Comparison of ENCODE assay signal across 12 cellular contexts in the genomic region with DNA sequence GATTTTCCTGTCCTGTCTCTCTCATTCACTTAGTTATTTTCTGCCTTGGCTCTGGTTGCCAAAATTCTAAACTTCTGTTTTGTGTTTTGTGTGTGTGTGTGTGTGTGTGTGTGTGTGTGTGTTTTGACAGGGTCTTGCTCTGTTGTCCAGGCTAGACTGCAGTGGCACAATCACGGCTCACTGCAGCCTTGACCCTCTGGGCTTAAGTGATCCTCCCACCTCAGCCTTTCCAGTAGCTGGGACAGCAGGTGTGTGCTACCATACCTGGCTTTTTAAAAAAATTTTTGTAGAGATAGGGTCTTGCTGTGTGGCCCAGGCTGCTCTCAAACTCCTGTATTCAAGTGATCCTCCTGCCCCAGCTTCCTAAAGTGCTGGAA. TPM values are rescaled to one million over a fixed set of nuclear protein-coding genes. Genes with fewer than 3 reads are reported as not detected.
DNase-seq lines count a peak whose midpoint lies in the region; ATAC-seq lines count a peak whose summit lies in the region.
"Had no signal": no experiment of that assay in that cellular context is flagged by ENCODE, and none has a peak within 500 bp of the region (broad histone marks: within the 10 kb centered on the region; RNA-seq: fewer than 3 reads in every experiment).

No MANE protein-coding gene starts in this region.

- no peaks in the 10 kb centered on the region for H3K9me3 Mint-ChIP-seq in stimulated activated naive CD8-positive, alpha-beta T cell treated with anti-CD3 and anti-CD28 coated beads, Interleukin-15, Interleukin-2, amounts not matched to agents 100 ng/mL and 50 ng/mL, for 24 hours
- H3K9me3 Mint-ChIP-seq in activated T-helper 17 cell treated with anti-CD3 and anti-CD28 coated beads, Interleukin-2, amount 50 U/mL, for 72 hours: no peaks in the 10 kb centered on the region
- H3K9me3 Mint-ChIP-seq in naive B cell: no peaks in the 10 kb centered on the region

- no peaks in the 10 kb centered on the region for H3K27me3 Mint-ChIP-seq in stimulated activated naive CD8-positive, alpha-beta T cell treated with anti-CD3 and anti-CD28 coated beads, Interleukin-15, Interleukin-2, amounts not matched to agents 100 ng/mL and 50 ng/mL, for 24 hours
- H3K27me3 Mint-ChIP-seq in activated T-helper 17 cell treated with anti-CD3 and anti-CD28 coated beads, Interleukin-2, amount 50 U/mL, for 72 hours: no peaks in the 10 kb centered on the region
- no peaks in the 10 kb centered on the region for H3K27me3 Mint-ChIP-seq in naive B cell

- H3K27ac Mint-ChIP-seq in stimulated activated naive CD8-positive, alpha-beta T cell treated with anti-CD3 and anti-CD28 coated beads, Interleukin-15, Interleukin-2, amounts not matched to agents 100 ng/mL and 50 ng/mL, for 24 hours: peak overlapping the region; percentile 59
- peak overlapping the region; percentile 20 for H3K27ac Mint-ChIP-seq in activated T-helper 17 cell treated with anti-CD3 and anti-CD28 coated beads, Interleukin-2, amount 50 U/mL, for 72 hours
- H3K27ac Mint-ChIP-seq in naive B cell: peak overlapping the region; percentile 6 to 86 (median 60)

- no peak for ATAC-seq in stimulated activated naive CD8-positive, alpha-beta T cell treated with anti-CD3 and anti-CD28 coated beads, Interleukin-15, Interleukin-2, amounts not matched to agents 100 U/mL and 50 U/mL, for 24 hours
- no peak for ATAC-seq in activated T-helper 17 cell treated with anti-CD3 and anti-CD28 coated beads, Interleukin-2, amount 50 U/mL, for 72 hours (replicated peaks)
- ATAC-seq in naive B cell (ENCODE audit: low read depth in 2 of 2): no peak
- ATAC-seq: left colon had no signal

- no peak for DNase-seq in stimulated activated naive CD8-positive, alpha-beta T cell treated with anti-CD3 and anti-CD28 coated beads, Interleukin-15, Interleukin-2, amounts not matched to agents 100 U/mL and 50 U/mL, for 24 hours
- no peak for DNase-seq in naive B cell
- no peak for DNase-seq in NOMO-1 (lab: John Stamatoyannopoulos, UW; ENCODE audit: unreplicated experiment in 2 of 2)
- DNase-seq in DMS79 treated with DMSO at 0.1 percent for 48 hours (lab: John Stamatoyannopoulos, UW): no peak
- DNase-seq in NCI-H2029 treated with DMSO at 0.1 percent for 48 hours (lab: John Stamatoyannopoulos, UW): no peak
- no peak for DNase-seq in KG1 (lab: John Stamatoyannopoulos, UW)
- DNase-seq: central memory CD4-positive, alpha-beta T cell; left colon; NCI-H510A; stimulated activated CD4-positive, alpha-beta T cell treated with anti-CD3 and anti-CD28 coated beads, Interleukin-15, amount 100 ng/mL, for 24 hours had no signal

- no peak overlapping the region for H3K4me3 Mint-ChIP-seq in stimulated activated naive CD8-positive, alpha-beta T cell treated with anti-CD3 and anti-CD28 coated beads, Interleukin-15, Interleukin-2, amounts not matched to agents 100 ng/mL and 50 ng/mL, for 24 hours
- peak overlapping the region; percentile 57 for H3K4me3 Mint-ChIP-seq in activated T-helper 17 cell treated with anti-CD3 and anti-CD28 coated beads, Interleukin-2, amount 50 U/mL, for 72 hours
- H3K4me3 Mint-ChIP-seq in naive B cell: peak overlapping the region in 7 of 8 donors; percentile 3 to 79 (median 33)

- H3K4me1 Mint-ChIP-seq in stimulated activated naive CD8-positive, alpha-beta T cell treated with anti-CD3 and anti-CD28 coated beads, Interleukin-15, Interleukin-2, amounts not matched to agents 100 ng/mL and 50 ng/mL, for 24 hours (ENCODE audit: low read depth): peaks cover 70% of the 10 kb centered on the region
- H3K4me1 Mint-ChIP-seq in activated T-helper 17 cell treated with anti-CD3 and anti-CD28 coated beads, Interleukin-2, amount 50 U/mL, for 72 hours: peaks cover 32% of the 10 kb centered on the region
- H3K4me1 Mint-ChIP-seq in naive B cell: peaks cover 40 to 85% (median 67%) of the 10 kb centered on the region in 3 donors

- peaks cover 27% of the 10 kb centered on the region for H3K36me3 Mint-ChIP-seq in stimulated activated naive CD8-positive, alpha-beta T cell treated with anti-CD3 and anti-CD28 coated beads, Interleukin-15, Interleukin-2, amounts not matched to agents 100 ng/mL and 50 ng/mL, for 24 hours (ENCODE audit: low read depth)
- H3K36me3 Mint-ChIP-seq in activated T-helper 17 cell treated with anti-CD3 and anti-CD28 coated beads, Interleukin-2, amount 50 U/mL, for 72 hours (ENCODE audit: low read depth): peaks cover 55% of the 10 kb centered on the region
- H3K36me3 Mint-ChIP-seq in naive B cell: no peaks in the 10 kb centered on the region

RNA-seq across cellular contexts. Expression of gene UBE2D2, which starts 17.2 kb away (rescaled TPM):
- total RNA-seq in activated T-helper 17 cell treated with anti-CD3 and anti-CD28 coated beads, Interleukin-2, amount 50 U/mL, for 72 hours: 100 to 1,000 TPM; 200 to 270 TPM
- 100 to 1,000 TPM; 374 to 562 (median 427) TPM for polyA plus RNA-seq in naive B cell (ENCODE audit: low read depth in 6 of 6)
